In genomic region chr1:240237305-240237721, GRCh38 we compare ENCODE assay signal across 26 cellular contexts.
A peak's percentile ranks its signal among the peaks of the same experiment; 100 is the strongest.
DNase-seq lines count a peak whose midpoint lies in the region; ATAC-seq and TF ChIP-seq lines count a peak whose summit lies in the region.
"Had no signal": no experiment of that assay in that cellular context is flagged by ENCODE, and none has a peak within 500 bp of the region (broad histone marks: within the 10 kb centered on the region; RNA-seq: fewer than 3 reads in every experiment).

No MANE protein-coding gene starts in this region.

- H2BK20ac ChIP-seq in H9 (ENCODE audit: low read depth, low read length, poor library complexity, severe bottlenecking): no peak overlapping the region

- no peak overlapping the region for H3K27ac ChIP-seq in mesenchymal stem cell (ENCODE audit: low read length, poor library complexity, severe bottlenecking)
- no peak overlapping the region for H3K27ac ChIP-seq in H9 (ENCODE audit: insufficient read length, low read depth, low read length)
- H3K27ac ChIP-seq in body of pancreas: no peak overlapping the region
- H3K27ac ChIP-seq: heart left ventricle, Peyer's patch, right lobe of liver, tibial artery had no signal

- H3K4me2 ChIP-seq in mesenchymal stem cell (ENCODE audit: low read length, poor library complexity, severe bottlenecking) (no peak overlapping the region), H9 (ENCODE audit: insufficient read depth, insufficient read length, low read length) (no peak overlapping the region)

- H3K9ac ChIP-seq in mesenchymal stem cell (ENCODE audit: low read length): peak overlapping the region; percentile 82
- H3K9ac ChIP-seq in H9 (ENCODE audit: extremely low read depth, insufficient read length, low read length): no peak overlapping the region

- no peak overlapping the region for H3K4me3 ChIP-seq in AG10803 (ENCODE audit: low read length)
- H3K4me3 ChIP-seq in cardiac fibroblast (replicated peaks in 1 of 2; ENCODE audit: low read depth in 2 of 2, low read length in 2 of 2): no peak overlapping the region
- no peak overlapping the region for H3K4me3 ChIP-seq in mesenchymal stem cell (ENCODE audit: insufficient read depth in 1 of 2, low read depth in 1 of 2, low read length in 2 of 2)
- H3K4me3 ChIP-seq in body of pancreas: no peak overlapping the region
- H3K4me3 ChIP-seq: heart left ventricle, lung, Peyer's patch, right lobe of liver, tibial artery had no signal

- H2AK5ac ChIP-seq in mesenchymal stem cell (ENCODE audit: low read length, severe bottlenecking) (no peak overlapping the region), H9 (ENCODE audit: insufficient read length, low read length) (no peak overlapping the region)

- H2BK15ac ChIP-seq in mesenchymal stem cell (ENCODE audit: low read depth, poor library complexity, severe bottlenecking): no peak overlapping the region
- H2BK15ac ChIP-seq in H9 (ENCODE audit: low read depth, low read length): no peak overlapping the region

- H2AFZ ChIP-seq in mesenchymal stem cell (ENCODE audit: low read depth, low read length) (no peak overlapping the region), H9 (ENCODE audit: low read length) (no peak overlapping the region)

- H3K27me3 ChIP-seq in mesenchymal stem cell (ENCODE audit: control insufficient read depth in 1 of 2, insufficient read depth in 1 of 2, low read length in 2 of 2) (no peaks in the 10 kb centered on the region), H9 (ENCODE audit: insufficient read depth, low read length) (no peaks in the 10 kb centered on the region), body of pancreas (no peaks in the 10 kb centered on the region)
- H3K27me3 ChIP-seq: heart left ventricle, Peyer's patch, right lobe of liver, tibial artery had no signal

- no peaks in the 10 kb centered on the region for H3K9me3 Mint-ChIP-seq in HFFc6
- H3K9me3 Mint-ChIP-seq in H9: no peaks in the 10 kb centered on the region
- H3K9me3 Mint-ChIP-seq: activated naive CD8-positive, alpha-beta T cell treated with anti-CD3 and anti-CD28 coated beads for 36 hours had no signal

- H3K23me2 ChIP-seq in H9 (ENCODE audit: insufficient read length, low read depth, low read length, poor library complexity, severe bottlenecking): no peaks in the 10 kb centered on the region

- no peak overlapping the region for H4K91ac ChIP-seq in mesenchymal stem cell (ENCODE audit: low read length)
- H4K91ac ChIP-seq in H9 (ENCODE audit: insufficient read length, low read depth, low read length): no peak overlapping the region

- H2BK12ac ChIP-seq in mesenchymal stem cell (ENCODE audit: low read length in 2 of 2) (no peak overlapping the region), H9 (ENCODE audit: insufficient read length, low read depth, low read length) (no peak overlapping the region)

- no peaks in the 10 kb centered on the region for H4K20me1 ChIP-seq in H9 (ENCODE audit: control insufficient read depth, insufficient read depth, insufficient read length)

- H4K8ac ChIP-seq in mesenchymal stem cell (ENCODE audit: low read length) (no peak overlapping the region), H9 (replicated peaks; ENCODE audit: insufficient read length, low read depth, low read length) (no peak overlapping the region)

- H4K5ac ChIP-seq in H9 (ENCODE audit: insufficient read length, low read depth, low read length): no peak overlapping the region

- no peaks in the 10 kb centered on the region for H3K4me1 ChIP-seq in mesenchymal stem cell (ENCODE audit: control insufficient read depth, insufficient read depth, low read depth, low read length)
- H3K4me1 ChIP-seq in H9 (ENCODE audit: insufficient read depth, low read length): no peaks in the 10 kb centered on the region
- H3K4me1 ChIP-seq in body of pancreas: no peaks in the 10 kb centered on the region
- H3K4me1 ChIP-seq: heart left ventricle, Peyer's patch, right lobe of liver, tibial artery had no signal

- H3K36me3 ChIP-seq in mesenchymal stem cell (ENCODE audit: control insufficient read depth in 1 of 2, insufficient read depth in 2 of 2, low read depth in 1 of 2, low read length in 2 of 2): peaks cover 4% of the 10 kb centered on the region in 2 experiments
- H3K36me3 ChIP-seq in body of pancreas (replicated peaks in 1 of 2; ENCODE audit: insufficient read depth in 1 of 2, low read depth in 2 of 2): no peaks in the 10 kb centered on the region
- H3K36me3 ChIP-seq: heart left ventricle, Peyer's patch, right lobe of liver, tibial artery had no signal

- no peak for ATAC-seq in body of pancreas
- ATAC-seq: heart left ventricle; naive thymus-derived CD4-positive, alpha-beta T cell; right lobe of liver had no signal

- intact Hi-C loops in body of pancreas (cut with DNase I): no loop called here

- TF ChIP-seq CTCF in AG10803 (conservative IDR thresholded peaks at IDR 0.05; ENCODE audit: low read length) (no peak), HFFc6 (IDR thresholded peaks at IDR 0.05) (no peak), cardiac fibroblast (IDR thresholded peaks at IDR 0.05; ENCODE audit: low read depth, low read length) (no peak), H9 (conservative IDR thresholded peaks at IDR 0.05) (no peak), body of pancreas (IDR thresholded peaks at IDR 0.05) (no peak)

- peak overlapping the region; percentile 79 for H3K4me3 Mint-ChIP-seq in HFFc6
- H3K4me3 Mint-ChIP-seq in H9: no peak overlapping the region
- H3K4me3 Mint-ChIP-seq: activated naive CD8-positive, alpha-beta T cell treated with anti-CD3 and anti-CD28 coated beads for 36 hours; B cell; immature natural killer cell; naive thymus-derived CD4-positive, alpha-beta T cell had no signal

- DNase-seq in AG10803 (ENCODE audit: low read depth) (peak; percentile 73), HFFc6 (peak; percentile 82), cardiac fibroblast (ENCODE audit: low read depth in 2 of 2) (peak; percentile 55 to 56), mesenchymal stem cell (peak; percentile 81), LoVo (ENCODE audit: low spot score) (no peak), H9 (no peak), NCI-H345 treated with DMSO at 0.1 percent for 48 hours (lab: John Stamatoyannopoulos, UW; ENCODE audit: unreplicated experiment) (no peak), body of pancreas (no peak)
- DNase-seq: activated CD8-positive, alpha-beta memory T cell treated with anti-CD3 and anti-CD28 coated beads for 24 hours; activated naive CD8-positive, alpha-beta T cell treated with anti-CD3 and anti-CD28 coated beads for 36 hours; caudate nucleus; GDM1; heart left ventricle; immature natural killer cell; KBM-7; naive thymus-derived CD4-positive, alpha-beta T cell; NCI-H187 treated with DMSO at 0.1 percent for 48 hours; NCI-H446; NK-92 treated with Interleukin-12 subunit alpha and Interleukin-12 subunit beta, amount 100 ng/mL, for 24 hours; Peyer's patch; right lobe of liver; stimulated activated naive CD4-positive, alpha-beta T cell treated with Interleukin-2 at 50 U/mL for 16 hours; T1000; tibial artery had no signal

- 47% methylated on average over 4 of the region's 4 CpGs for WGBS in mesenchymal stem cell
- no CpG with 5 or more reads among the region's 4 CpGs for WGBS in H9 (ENCODE audit: extremely low coverage, insufficient read length, low lambda C conversion rate)
- 46 to 56% methylated on average over 4 of the region's 4 CpGs for WGBS in body of pancreas, 2 donors

- H3K4me1 Mint-ChIP-seq in HFFc6 (ENCODE audit: low read depth) (peaks cover 91% of the 10 kb centered on the region), H9 (no peaks in the 10 kb centered on the region)
- H3K4me1 Mint-ChIP-seq: activated naive CD8-positive, alpha-beta T cell treated with anti-CD3 and anti-CD28 coated beads for 36 hours; B cell; immature natural killer cell; naive thymus-derived CD4-positive, alpha-beta T cell had no signal

- H3K36me3 Mint-ChIP-seq in HFFc6 (ENCODE audit: low read depth) (peaks cover 54% of the 10 kb centered on the region), H9 (ENCODE audit: insufficient read depth in 1 of 3, low read depth in 3 of 3) (no peaks in the 10 kb centered on the region)
- H3K36me3 Mint-ChIP-seq: activated naive CD8-positive, alpha-beta T cell treated with anti-CD3 and anti-CD28 coated beads for 36 hours; immature natural killer cell; naive thymus-derived CD4-positive, alpha-beta T cell had no signal

- H3K79me2 ChIP-seq in H9 (ENCODE audit: insufficient read depth, low read length): no peaks in the 10 kb centered on the region

- no peak overlapping the region for H3K4ac ChIP-seq in mesenchymal stem cell (ENCODE audit: low read depth in 1 of 2, low read length in 2 of 2)
- no peak overlapping the region for H3K4ac ChIP-seq in H9 (ENCODE audit: low read depth, low read length)

- H3K23ac ChIP-seq in mesenchymal stem cell (ENCODE audit: low read length in 2 of 2) (no peak overlapping the region), H9 (ENCODE audit: insufficient read length, low read depth, low read length) (no peak overlapping the region)

- no peak overlapping the region for H3K56ac ChIP-seq in H9 (ENCODE audit: insufficient read length, low read depth, low read length)

- no peak overlapping the region for H3T11ph ChIP-seq in H9 (ENCODE audit: low read length)

- H3K14ac ChIP-seq in mesenchymal stem cell (ENCODE audit: low read length in 2 of 2) (no peak overlapping the region), H9 (ENCODE audit: insufficient read depth, low read length) (no peak overlapping the region)

- H2BK5ac ChIP-seq in mesenchymal stem cell (ENCODE audit: low read depth, low read length, poor library complexity, severe bottlenecking) (no peak overlapping the region), H9 (ENCODE audit: insufficient read length, low read length) (no peak overlapping the region)

- peak overlapping the region; percentile 96 for H3K27ac Mint-ChIP-seq in HFFc6
- H3K27ac Mint-ChIP-seq in H9: no peak overlapping the region
- H3K27ac Mint-ChIP-seq: activated naive CD8-positive, alpha-beta T cell treated with anti-CD3 and anti-CD28 coated beads for 36 hours; B cell; immature natural killer cell; naive thymus-derived CD4-positive, alpha-beta T cell had no signal

- H3K18ac ChIP-seq in mesenchymal stem cell (ENCODE audit: low read depth in 1 of 2, low read length in 2 of 2) (no peak overlapping the region), H9 (ENCODE audit: insufficient read length, low read depth, low read length) (no peak overlapping the region)

- H2BK120ac ChIP-seq in mesenchymal stem cell (ENCODE audit: low read depth, low read length) (peak overlapping the region; percentile 27), H9 (ENCODE audit: low read depth, low read length, poor library complexity, severe bottlenecking) (no peak overlapping the region)

- peaks cover 17% of the 10 kb centered on the region for H3K27me3 Mint-ChIP-seq in HFFc6 (ENCODE audit: insufficient read depth)
- no peaks in the 10 kb centered on the region for H3K27me3 Mint-ChIP-seq in H9 (ENCODE audit: low read depth)
- H3K27me3 Mint-ChIP-seq: activated naive CD8-positive, alpha-beta T cell treated with anti-CD3 and anti-CD28 coated beads for 36 hours; B cell; naive thymus-derived CD4-positive, alpha-beta T cell had no signal

- H3K9me3 ChIP-seq in mesenchymal stem cell (ENCODE audit: control insufficient read depth, low read length) (no peaks in the 10 kb centered on the region), H9 (ENCODE audit: control insufficient read depth, low read depth, low read length) (no peaks in the 10 kb centered on the region), body of pancreas (no peaks in the 10 kb centered on the region)
- H3K9me3 ChIP-seq: heart left ventricle, Peyer's patch, right lobe of liver, tibial artery had no signal

- TF ChIP-seq POLR2A in body of pancreas (IDR thresholded peaks at IDR 0.05): no peak

- H3K79me1 ChIP-seq in mesenchymal stem cell (replicated peaks; ENCODE audit: low read length, poor library complexity, severe bottlenecking): peaks cover 3% of the 10 kb centered on the region
- no peaks in the 10 kb centered on the region for H3K79me1 ChIP-seq in H9 (ENCODE audit: insufficient read depth, low read depth, low read length, poor library complexity, severe bottlenecking)

Comparison
In these comparisons a context has a peak if more than half of its experiments do, and no peak if none do; other contexts are left out.
1. DNase-seq: peak in AG10803 (single experiment), HFFc6 (single experiment), cardiac fibroblast (2 of 2) and mesenchymal stem cell (single experiment); none in LoVo (single experiment), H9 (single experiment), NCI-H345 treated with DMSO at 0.1 percent for 48 hours (single experiment) and body of pancreas (0 of 4).